Comparison of ENCODE assay signal across 1 cellular context in genomic region chr20:18287915-18288747, GRCh38.
TF ChIP-seq lines count a peak whose summit lies in the region.

Gene ZNF133 (plus strand): TSS chr20:18288527. CDS start chr20:18305687, 17,160 bp downstream.

TF ChIP-seq in HEK293, 187 proteins besides CTCF, POLR2A, EP300 and RAD21 (continued from another document and continues in another):
- TF ChIP-seq ZNF549 (tag by site-specific recombination; IDR thresholded peaks at IDR 0.05) (no peak), EGR2 (tag by site-specific recombination; IDR thresholded peaks at IDR 0.05; ENCODE audit: low read depth) (peak; percentile 94), ZNF792 (tag by site-specific recombination; IDR thresholded peaks at IDR 0.05) (no peak), IKZF3 (tag by site-specific recombination; IDR thresholded peaks at IDR 0.05) (no peak), ZNF571 (tag by site-specific recombination; IDR thresholded peaks at IDR 0.05) (no peak), ZNF292 (tag by site-specific recombination; IDR thresholded peaks at IDR 0.05; ENCODE audit: borderline replicate concordance, low read depth) (no peak), GLIS1 (tag by site-specific recombination; IDR thresholded peaks at IDR 0.05) (peak; percentile 39; the same call in 1 of the 2 replicates), ZNF629 (tag by site-specific recombination; IDR thresholded peaks at IDR 0.05) (peak; percentile 85), ZNF426 (tag by site-specific recombination; IDR thresholded peaks at IDR 0.05) (no peak), ZNF621 (tag by site-specific recombination; IDR thresholded peaks at IDR 0.05) (no peak), KLF16 (tag by site-specific recombination; IDR thresholded peaks at IDR 0.05) (peak; percentile 79), PBX3 (CRISPR knock-in tag; IDR thresholded peaks at IDR 0.05) (peak; percentile 27; the same call in 1 of the 2 replicates), ZNF692 (tag by site-specific recombination; IDR thresholded peaks at IDR 0.05) (peak; percentile 45; the same call in 1 of the 2 replicates), ZNF311 (tag by site-specific recombination; IDR thresholded peaks at IDR 0.05; ENCODE audit: borderline replicate concordance) (no peak), ZNF23 (tag by site-specific recombination; IDR thresholded peaks at IDR 0.05; ENCODE audit: borderline replicate concordance) (no peak), TCF7L2 (IDR thresholded peaks at IDR 0.05; ENCODE audit: borderline replicate concordance, low read depth, low read length) (no peak), KLF7 (tag by site-specific recombination; IDR thresholded peaks at IDR 0.05; ENCODE audit: borderline replicate concordance) (peak; percentile 74; the same call in 1 of the 2 replicates), OSR2 (tag by site-specific recombination; IDR thresholded peaks at IDR 0.05) (peak; percentile 71), ZNF664 (tag by site-specific recombination; IDR thresholded peaks at IDR 0.05) (no peak), ZNF521 (tag by site-specific recombination; IDR thresholded peaks at IDR 0.05) (no peak), PRDM1 (tag by site-specific recombination; IDR thresholded peaks at IDR 0.05) (no peak), ZNF580 (tag by site-specific recombination; IDR thresholded peaks at IDR 0.05) (peak; percentile 16; the same call in 1 of the 2 replicates), ZNF19 (tag by site-specific recombination; IDR thresholded peaks at IDR 0.05; ENCODE audit: low read depth) (no peak), ZNF416 (tag by site-specific recombination; IDR thresholded peaks at IDR 0.05) (no peak), ZNF280D (tag by site-specific recombination; IDR thresholded peaks at IDR 0.05) (no peak), KLF9 (tag by site-specific recombination; IDR thresholded peaks at IDR 0.05; ENCODE audit: low read depth) (peak; percentile 91), ZNF561 (tag by site-specific recombination; IDR thresholded peaks at IDR 0.05; ENCODE audit: borderline replicate concordance) (peak; percentile 88), ZNF558 (tag by site-specific recombination; IDR thresholded peaks at IDR 0.05) (peak; percentile 49; the same call in 1 of the 2 replicates), ZNF658 (tag by site-specific recombination; IDR thresholded peaks at IDR 0.05) (no peak), GLI4 (tag by site-specific recombination; IDR thresholded peaks at IDR 0.05) (no peak)
- TF ChIP-seq, protein P1, sequence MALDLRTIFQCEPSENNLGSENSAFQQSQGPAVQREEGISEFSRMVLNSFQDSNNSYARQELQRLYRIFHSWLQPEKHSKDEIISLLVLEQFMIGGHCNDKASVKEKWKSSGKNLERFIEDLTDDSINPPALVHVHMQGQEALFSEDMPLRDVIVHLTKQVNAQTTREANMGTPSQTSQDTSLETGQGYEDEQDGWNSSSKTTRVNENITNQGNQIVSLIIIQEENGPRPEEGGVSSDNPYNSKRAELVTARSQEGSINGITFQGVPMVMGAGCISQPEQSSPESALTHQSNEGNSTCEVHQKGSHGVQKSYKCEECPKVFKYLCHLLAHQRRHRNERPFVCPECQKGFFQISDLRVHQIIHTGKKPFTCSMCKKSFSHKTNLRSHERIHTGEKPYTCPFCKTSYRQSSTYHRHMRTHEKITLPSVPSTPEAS (tag by site-specific recombination; IDR thresholded peaks at IDR 0.05), result no peak
- TF ChIP-seq, protein P2, sequence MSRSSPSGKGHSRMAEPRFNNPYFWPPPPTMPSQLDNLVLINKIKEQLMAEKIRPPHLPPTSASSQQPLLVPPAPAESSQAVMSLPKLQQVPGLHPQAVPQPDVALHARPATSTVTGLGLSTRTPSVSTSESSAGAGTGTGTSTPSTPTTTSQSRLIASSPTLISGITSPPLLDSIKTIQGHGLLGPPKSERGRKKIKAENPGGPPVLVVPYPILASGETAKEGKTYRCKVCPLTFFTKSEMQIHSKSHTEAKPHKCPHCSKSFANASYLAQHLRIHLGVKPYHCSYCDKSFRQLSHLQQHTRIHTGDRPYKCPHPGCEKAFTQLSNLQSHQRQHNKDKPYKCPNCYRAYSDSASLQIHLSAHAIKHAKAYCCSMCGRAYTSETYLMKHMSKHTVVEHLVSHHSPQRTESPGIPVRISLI (tag by site-specific recombination; IDR thresholded peaks at IDR 0.05), result no peak
- TF ChIP-seq, protein P3, sequence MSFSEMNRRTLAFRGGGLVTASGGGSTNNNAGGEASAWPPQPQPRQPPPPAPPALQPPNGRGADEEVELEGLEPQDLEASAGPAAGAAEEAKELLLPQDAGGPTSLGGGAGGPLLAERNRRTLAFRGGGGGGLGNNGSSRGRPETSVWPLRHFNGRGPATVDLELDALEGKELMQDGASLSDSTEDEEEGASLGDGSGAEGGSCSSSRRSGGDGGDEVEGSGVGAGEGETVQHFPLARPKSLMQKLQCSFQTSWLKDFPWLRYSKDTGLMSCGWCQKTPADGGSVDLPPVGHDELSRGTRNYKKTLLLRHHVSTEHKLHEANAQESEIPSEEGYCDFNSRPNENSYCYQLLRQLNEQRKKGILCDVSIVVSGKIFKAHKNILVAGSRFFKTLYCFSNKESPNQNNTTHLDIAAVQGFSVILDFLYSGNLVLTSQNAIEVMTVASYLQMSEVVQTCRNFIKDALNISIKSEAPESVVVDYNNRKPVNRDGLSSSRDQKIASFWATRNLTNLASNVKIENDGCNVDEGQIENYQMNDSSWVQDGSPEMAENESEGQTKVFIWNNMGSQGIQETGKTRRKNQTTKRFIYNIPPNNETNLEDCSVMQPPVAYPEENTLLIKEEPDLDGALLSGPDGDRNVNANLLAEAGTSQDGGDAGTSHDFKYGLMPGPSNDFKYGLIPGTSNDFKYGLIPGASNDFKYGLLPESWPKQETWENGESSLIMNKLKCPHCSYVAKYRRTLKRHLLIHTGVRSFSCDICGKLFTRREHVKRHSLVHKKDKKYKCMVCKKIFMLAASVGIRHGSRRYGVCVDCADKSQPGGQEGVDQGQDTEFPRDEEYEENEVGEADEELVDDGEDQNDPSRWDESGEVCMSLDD (tag by site-specific recombination; IDR thresholded peaks at IDR 0.05), result peak; percentile 90
- TF ChIP-seq, protein P4, sequence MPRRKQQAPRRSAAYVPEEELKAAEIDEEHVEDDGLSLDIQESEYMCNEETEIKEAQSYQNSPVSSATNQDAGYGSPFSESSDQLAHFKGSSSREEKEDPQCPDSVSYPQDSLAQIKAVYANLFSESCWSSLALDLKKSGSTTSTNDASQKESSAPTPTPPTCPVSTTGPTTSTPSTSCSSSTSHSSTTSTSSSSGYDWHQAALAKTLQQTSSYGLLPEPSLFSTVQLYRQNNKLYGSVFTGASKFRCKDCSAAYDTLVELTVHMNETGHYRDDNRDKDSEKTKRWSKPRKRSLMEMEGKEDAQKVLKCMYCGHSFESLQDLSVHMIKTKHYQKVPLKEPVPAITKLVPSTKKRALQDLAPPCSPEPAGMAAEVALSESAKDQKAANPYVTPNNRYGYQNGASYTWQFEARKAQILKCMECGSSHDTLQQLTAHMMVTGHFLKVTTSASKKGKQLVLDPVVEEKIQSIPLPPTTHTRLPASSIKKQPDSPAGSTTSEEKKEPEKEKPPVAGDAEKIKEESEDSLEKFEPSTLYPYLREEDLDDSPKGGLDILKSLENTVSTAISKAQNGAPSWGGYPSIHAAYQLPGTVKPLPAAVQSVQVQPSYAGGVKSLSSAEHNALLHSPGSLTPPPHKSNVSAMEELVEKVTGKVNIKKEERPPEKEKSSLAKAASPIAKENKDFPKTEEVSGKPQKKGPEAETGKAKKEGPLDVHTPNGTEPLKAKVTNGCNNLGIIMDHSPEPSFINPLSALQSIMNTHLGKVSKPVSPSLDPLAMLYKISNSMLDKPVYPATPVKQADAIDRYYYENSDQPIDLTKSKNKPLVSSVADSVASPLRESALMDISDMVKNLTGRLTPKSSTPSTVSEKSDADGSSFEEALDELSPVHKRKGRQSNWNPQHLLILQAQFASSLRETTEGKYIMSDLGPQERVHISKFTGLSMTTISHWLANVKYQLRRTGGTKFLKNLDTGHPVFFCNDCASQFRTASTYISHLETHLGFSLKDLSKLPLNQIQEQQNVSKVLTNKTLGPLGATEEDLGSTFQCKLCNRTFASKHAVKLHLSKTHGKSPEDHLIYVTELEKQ (tag by site-specific recombination; IDR thresholded peaks at IDR 0.05; ENCODE audit: borderline replicate concordance), result no peak
- TF ChIP-seq, protein P5, sequence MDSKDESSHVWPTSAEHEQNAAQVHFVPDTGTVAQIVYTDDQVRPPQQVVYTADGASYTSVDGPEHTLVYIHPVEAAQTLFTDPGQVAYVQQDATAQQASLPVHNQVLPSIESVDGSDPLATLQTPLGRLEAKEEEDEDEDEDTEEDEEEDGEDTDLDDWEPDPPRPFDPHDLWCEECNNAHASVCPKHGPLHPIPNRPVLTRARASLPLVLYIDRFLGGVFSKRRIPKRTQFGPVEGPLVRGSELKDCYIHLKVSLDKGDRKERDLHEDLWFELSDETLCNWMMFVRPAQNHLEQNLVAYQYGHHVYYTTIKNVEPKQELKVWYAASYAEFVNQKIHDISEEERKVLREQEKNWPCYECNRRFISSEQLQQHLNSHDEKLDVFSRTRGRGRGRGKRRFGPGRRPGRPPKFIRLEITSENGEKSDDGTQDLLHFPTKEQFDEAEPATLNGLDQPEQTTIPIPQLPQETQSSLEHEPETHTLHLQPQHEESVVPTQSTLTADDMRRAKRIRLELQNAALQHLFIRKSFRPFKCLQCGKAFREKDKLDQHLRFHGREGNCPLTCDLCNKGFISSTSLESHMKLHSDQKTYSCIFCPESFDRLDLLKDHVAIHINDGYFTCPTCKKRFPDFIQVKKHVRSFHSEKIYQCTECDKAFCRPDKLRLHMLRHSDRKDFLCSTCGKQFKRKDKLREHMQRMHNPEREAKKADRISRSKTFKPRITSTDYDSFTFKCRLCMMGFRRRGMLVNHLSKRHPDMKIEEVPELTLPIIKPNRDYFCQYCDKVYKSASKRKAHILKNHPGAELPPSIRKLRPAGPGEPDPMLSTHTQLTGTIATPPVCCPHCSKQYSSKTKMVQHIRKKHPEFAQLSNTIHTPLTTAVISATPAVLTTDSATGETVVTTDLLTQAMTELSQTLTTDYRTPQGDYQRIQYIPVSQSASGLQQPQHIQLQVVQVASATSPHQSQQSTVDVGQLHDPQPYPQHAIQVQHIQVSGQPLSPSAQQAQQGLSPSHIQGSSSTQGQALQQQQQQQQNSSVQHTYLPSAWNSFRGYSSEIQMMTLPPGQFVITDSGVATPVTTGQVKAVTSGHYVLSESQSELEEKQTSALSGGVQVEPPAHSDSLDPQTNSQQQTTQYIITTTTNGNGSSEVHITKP (tag by site-specific recombination; IDR thresholded peaks at IDR 0.05), result peak; percentile 92
